1 cellular context compared by ENCODE assay signal in the genomic region with DNA sequence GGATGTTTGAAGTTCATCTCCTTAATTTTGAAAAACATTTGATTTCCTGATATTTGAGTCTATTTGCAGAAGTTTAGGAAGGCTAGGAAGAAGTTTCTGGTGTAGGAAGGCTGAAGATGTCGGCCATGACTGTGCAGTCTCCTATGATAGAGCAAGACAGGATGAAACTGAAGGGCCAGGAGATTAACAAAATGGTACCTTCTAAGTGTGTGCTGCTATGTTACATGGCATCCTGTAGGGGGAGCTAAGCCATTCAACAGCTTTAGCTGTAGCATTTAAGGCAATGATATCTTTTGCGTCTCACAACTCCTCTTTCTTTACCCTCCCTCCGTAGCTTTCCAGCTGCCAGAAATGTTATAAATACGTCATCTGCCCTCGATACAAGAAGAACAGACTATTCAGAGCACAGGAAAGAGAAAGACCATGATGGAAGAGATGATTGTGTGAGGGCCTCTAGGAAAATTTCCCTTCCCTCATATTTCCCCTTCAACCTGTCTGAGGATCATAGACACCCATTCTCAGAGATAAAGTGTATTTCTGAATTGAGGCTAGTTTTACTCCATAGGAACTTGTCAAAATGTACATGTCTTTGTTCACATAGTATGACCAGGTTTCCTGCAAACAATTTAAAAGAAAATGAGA.
TF ChIP-seq lines count a peak whose summit lies in the region.

No MANE protein-coding gene starts in this region.

TF ChIP-seq in HCT116, 20 proteins besides CTCF, POLR2A, EP300 and RAD21 (continued from another document):
- TF ChIP-seq TCF7L2 (IDR thresholded peaks at IDR 0.05; ENCODE audit: borderline replicate concordance, extremely low read depth, insufficient read depth, insufficient read length) (no peak), ELF1 (IDR thresholded peaks at IDR 0.05; ENCODE audit: borderline replicate concordance, low read depth) (no peak)
TF ChIP-seq in HCT116: peak in this region for 2.
